In genomic region chr2:175169191-175169590, GRCh38 we compare ENCODE assay signal across 10 cellular contexts. TPM values are rescaled to one million over a fixed set of nuclear protein-coding genes. Genes with fewer than 3 reads are reported as not detected.
DNase-seq lines count a peak whose midpoint lies in the region; ATAC-seq and TF ChIP-seq lines count a peak whose summit lies in the region.
"Had no signal": no experiment of that assay in that cellular context is flagged by ENCODE, and none has a peak within 500 bp of the region (broad histone marks: within the 10 kb centered on the region; RNA-seq: fewer than 3 reads in every experiment).

No MANE protein-coding gene starts in this region.

- peaks cover 9% of the 10 kb centered on the region for H3K36me3 Mint-ChIP-seq in activated naive CD8-positive, alpha-beta T cell treated with anti-CD3 and anti-CD28 coated beads for 36 hours
- H3K36me3 Mint-ChIP-seq in memory B cell = peaks cover 3% of the 10 kb centered on the region
- peaks cover 11% of the 10 kb centered on the region for H3K36me3 Mint-ChIP-seq in stimulated activated memory B cell treated with anti-CD40 and anti-IgM and Interleukin-4, amounts not matched to agents 10 μg/mL and 1 μg/mL and 100 μg/mL, for 72 hours

- H3K27ac ChIP-seq in ACC112 (ENCODE audit: low read depth, low read length) = no peak overlapping the region

- POLR2A ChIA-PET in HEK293T (lab: Yijun Ruan, JAX) = interaction anchor here (0.9 to 1.6 kb wide), 4 partner anchors 8 to 164 kb away, joined by 3 to 17 read pairs (median 6); partner anchors contain the start of gene CHN1

- DNase-seq in HEK293T (ENCODE audit: extremely low spot score) (no peak), memory B cell (ENCODE audit: low spot score in 2 of 2) (no peak), NOMO-1 (lab: John Stamatoyannopoulos, UW; ENCODE audit: unreplicated experiment in 2 of 2) (no peak)
- no peak for DNase-seq in activated naive CD8-positive, alpha-beta T cell treated with anti-CD3 and anti-CD28 coated beads for 36 hours
- DNase-seq: activated CD8-positive, alpha-beta memory T cell treated with anti-CD3 and anti-CD28 coated beads for 24 hours; NCI-H1930 had no signal

- peaks cover 15% of the 10 kb centered on the region for H3K4me1 ChIP-seq in ACC112 (ENCODE audit: control insufficient read depth, insufficient read depth, low read length, unreplicated experiment)

- peak overlapping the region; percentile 63 for H3K4me3 Mint-ChIP-seq in activated naive CD8-positive, alpha-beta T cell treated with anti-CD3 and anti-CD28 coated beads for 36 hours
- H3K4me3 Mint-ChIP-seq in memory B cell = peak overlapping the region; percentile 17
- no peak overlapping the region for H3K4me3 Mint-ChIP-seq in stimulated activated memory B cell treated with anti-CD40 and anti-IgM and Interleukin-4, amounts not matched to agents 10 μg/mL and 1 μg/mL and 100 μg/mL, for 72 hours

- peak overlapping the region; percentile 89 for H3K4me3 ChIP-seq in ACC112 (ENCODE audit: low read depth, low read length)

- H3K79me2 ChIP-seq in ACC112 (ENCODE audit: control insufficient read depth, insufficient read depth, low read length, unreplicated experiment) = peaks cover 38% of the 10 kb centered on the region

- no peaks in the 10 kb centered on the region for H3K27me3 ChIP-seq in ACC112 (ENCODE audit: insufficient read depth, low read length)

- peak overlapping the region; percentile 56 for H3K27ac Mint-ChIP-seq in activated naive CD8-positive, alpha-beta T cell treated with anti-CD3 and anti-CD28 coated beads for 36 hours
- no peak overlapping the region for H3K27ac Mint-ChIP-seq in memory B cell
- H3K27ac Mint-ChIP-seq in stimulated activated memory B cell treated with anti-CD40 and anti-IgM and Interleukin-4, amounts not matched to agents 10 μg/mL and 1 μg/mL and 100 μg/mL, for 72 hours = no peak overlapping the region

- ATAC-seq in memory B cell (ENCODE audit: low read depth) = no peak
- ATAC-seq in HG03039 (IDR thresholded peaks at IDR 0.05; ENCODE audit: unreplicated experiment) = no peak
- no peak for ATAC-seq in GM21423 (IDR thresholded peaks at IDR 0.05; ENCODE audit: unreplicated experiment)
- no peak for ATAC-seq in stimulated activated memory B cell treated with anti-CD40 and anti-IgM and Interleukin-4, amounts not matched to agents 10 μg/mL and 1 μg/mL and 100 μg/mL, for 72 hours

- no peaks in the 10 kb centered on the region for H3K27me3 Mint-ChIP-seq in activated naive CD8-positive, alpha-beta T cell treated with anti-CD3 and anti-CD28 coated beads for 36 hours
- H3K27me3 Mint-ChIP-seq in memory B cell = no peaks in the 10 kb centered on the region
- H3K27me3 Mint-ChIP-seq in stimulated activated memory B cell treated with anti-CD40 and anti-IgM and Interleukin-4, amounts not matched to agents 10 μg/mL and 1 μg/mL and 100 μg/mL, for 72 hours = no peaks in the 10 kb centered on the region

- H3K36me3 ChIP-seq in ACC112 (ENCODE audit: insufficient read depth, low read length) = no peaks in the 10 kb centered on the region

- peaks cover 25% of the 10 kb centered on the region for H3K4me1 Mint-ChIP-seq in activated naive CD8-positive, alpha-beta T cell treated with anti-CD3 and anti-CD28 coated beads for 36 hours
- H3K4me1 Mint-ChIP-seq in memory B cell = peaks cover 18% of the 10 kb centered on the region
- H3K4me1 Mint-ChIP-seq in stimulated activated memory B cell treated with anti-CD40 and anti-IgM and Interleukin-4, amounts not matched to agents 10 μg/mL and 1 μg/mL and 100 μg/mL, for 72 hours = peaks cover 16% of the 10 kb centered on the region

- no peak overlapping the region for H2AFZ ChIP-seq in ACC112 (ENCODE audit: low read length, unreplicated experiment)

- H3K9me3 Mint-ChIP-seq in activated naive CD8-positive, alpha-beta T cell treated with anti-CD3 and anti-CD28 coated beads for 36 hours = no peaks in the 10 kb centered on the region
- H3K9me3 Mint-ChIP-seq in memory B cell = no peaks in the 10 kb centered on the region
- no peaks in the 10 kb centered on the region for H3K9me3 Mint-ChIP-seq in stimulated activated memory B cell treated with anti-CD40 and anti-IgM and Interleukin-4, amounts not matched to agents 10 μg/mL and 1 μg/mL and 100 μg/mL, for 72 hours

- CTCF ChIA-PET in HEK293T (lab: Yijun Ruan, JAX) = no interaction called here

TF ChIP-seq in HEK293T, 16 proteins besides CTCF, POLR2A, EP300 and RAD21:
- TF ChIP-seq FOXM1 (IDR thresholded peaks at IDR 0.05; ENCODE audit: borderline replicate concordance) (no peak), PKNOX1 (IDR thresholded peaks at IDR 0.05) (peak; percentile 55)

RNA-seq across cellular contexts. Expression of gene ATF2, which starts 1.2 kb away (rescaled TPM):
- total RNA-seq in activated naive CD8-positive, alpha-beta T cell treated with anti-CD3 and anti-CD28 coated beads for 36 hours = 10 to 100 TPM; 43.1 to 44.5 TPM

RNA-seq across cellular contexts. Expression of gene ATP5MC3, which starts 12.3 kb away (rescaled TPM):
- total RNA-seq in activated naive CD8-positive, alpha-beta T cell treated with anti-CD3 and anti-CD28 coated beads for 36 hours = 100 to 1,000 TPM; 472 to 484 TPM
